ENCODE assay signal across 14 cellular contexts in the genomic region with DNA sequence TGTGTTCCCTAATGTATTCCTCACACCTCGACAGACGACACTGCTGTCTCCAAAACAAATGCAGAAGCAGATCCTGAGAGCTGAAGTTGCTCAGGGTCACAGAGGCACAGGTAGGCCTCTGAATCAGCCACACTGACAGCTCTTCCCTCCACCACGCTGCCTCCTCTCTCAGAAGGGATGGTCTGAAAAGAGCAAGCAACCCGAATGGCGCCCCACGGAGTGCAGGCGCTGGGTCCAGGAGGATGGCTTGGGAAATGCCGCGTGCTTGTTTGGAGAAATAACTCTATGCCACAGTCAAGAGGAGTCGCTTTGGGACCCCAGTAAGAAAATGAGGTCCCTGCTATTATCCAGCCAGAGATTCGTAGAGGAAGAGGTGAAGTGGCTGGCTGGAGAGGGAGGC. TPM values are rescaled to one million over a fixed set of nuclear protein-coding genes. Genes with fewer than 3 reads are reported as not detected.
DNase-seq lines count a peak whose midpoint lies in the region; ATAC-seq and TF ChIP-seq lines count a peak whose summit lies in the region.
"Had no signal": no experiment of that assay in that cellular context is flagged by ENCODE, and none has a peak within 500 bp of the region (broad histone marks: within the 10 kb centered on the region; RNA-seq: fewer than 3 reads in every experiment).

No MANE protein-coding gene starts in this region.

- H3K4me1 ChIP-seq in BE2C (peaks cover 48% of the 10 kb centered on the region), Karpas-422 (ENCODE audit: low read length) (peaks cover 11% of the 10 kb centered on the region), body of pancreas (peaks cover 39% of the 10 kb centered on the region)

- no peak overlapping the region for H3K4me3 Mint-ChIP-seq in T-helper 17 cell
- H3K4me3 Mint-ChIP-seq: CD4-positive, alpha-beta T cell; H9 had no signal

- no peaks in the 10 kb centered on the region for H3K27me3 Mint-ChIP-seq in T-helper 17 cell
- H3K27me3 Mint-ChIP-seq: CD4-positive, alpha-beta T cell had no signal

- intact Hi-C loops in body of pancreas (cut with DNase I), result loop anchor here (5.0 kb wide), 1 partner anchor 177 kb away; no protein-coding TSS in a partner anchor

- no peak overlapping the region for H3K4me2 ChIP-seq in Karpas-422 (ENCODE audit: low read depth, low read length, poor library complexity, severe bottlenecking)

- no peaks in the 10 kb centered on the region for H3K79me2 ChIP-seq in Karpas-422 (ENCODE audit: low read length)

- 79 to 85% methylated on average over 11 of the region's 11 CpGs for WGBS in body of pancreas, 2 donors

- H3K27ac Mint-ChIP-seq in T-helper 17 cell, result peak overlapping the region; percentile 56
- H3K27ac Mint-ChIP-seq: CD4-positive, alpha-beta T cell had no signal

- H3K9me3 ChIP-seq in BE2C, result no peaks in the 10 kb centered on the region
- no peaks in the 10 kb centered on the region for H3K9me3 ChIP-seq in T-helper 17 cell (ENCODE audit: control insufficient read depth, low read length, poor library complexity, severe bottlenecking)
- H3K9me3 ChIP-seq in Karpas-422 (ENCODE audit: low read length), result no peaks in the 10 kb centered on the region
- H3K9me3 ChIP-seq in body of pancreas, result no peaks in the 10 kb centered on the region

- no peak overlapping the region for H3K9ac ChIP-seq in Karpas-422 (ENCODE audit: low read length)

- peaks cover 3% of the 10 kb centered on the region for H3K36me3 Mint-ChIP-seq in T-helper 17 cell (ENCODE audit: low read depth)

- H3K4me1 Mint-ChIP-seq in T-helper 17 cell, result peaks cover 43% of the 10 kb centered on the region

- no peaks in the 10 kb centered on the region for H4K20me1 ChIP-seq in Karpas-422 (ENCODE audit: insufficient read depth, low read depth, low read length)

- H3K27ac ChIP-seq in C4-2B, result peak overlapping the region; percentile 54
- no peak overlapping the region for H3K27ac ChIP-seq in Karpas-422 (ENCODE audit: low read length)
- no peak overlapping the region for H3K27ac ChIP-seq in body of pancreas

- H3K9me2 ChIP-seq in Karpas-422 (replicated peaks; ENCODE audit: insufficient read depth, low read length), result no peaks in the 10 kb centered on the region

- no peak overlapping the region for H2AFZ ChIP-seq in Karpas-422 (ENCODE audit: low read length)

- DNase-seq in BE2C (no peak), T-helper 17 cell (no peak), mesenteric fat pad (ENCODE audit: low spot score) (peak; percentile 85), NCI-H2107 (lab: John Stamatoyannopoulos, UW) (no peak), Karpas-422 (no peak), body of pancreas (no peak)
- DNase-seq: CD4-positive, alpha-beta T cell; DMS79; H9; Kasumi-1; NCI-H187; NCI-H446 treated with DMSO at 0.1 percent for 48 hours; NCI-H748 treated with DMSO at 0.1 percent for 48 hours had no signal

- no peak for TF ChIP-seq CTCF in BE2C (IDR thresholded peaks at IDR 0.05; ENCODE audit: low read depth, low read length)
- TF ChIP-seq CTCF in C4-2B (conservative IDR thresholded peaks at IDR 0.05), result no peak
- no peak for TF ChIP-seq CTCF in body of pancreas (IDR thresholded peaks at IDR 0.05)

- peaks cover 57% of the 10 kb centered on the region for H3K36me3 ChIP-seq in BE2C
- no peaks in the 10 kb centered on the region for H3K36me3 ChIP-seq in Karpas-422 (ENCODE audit: insufficient read depth, low read length)
- no peaks in the 10 kb centered on the region for H3K36me3 ChIP-seq in body of pancreas (replicated peaks in 1 of 2; ENCODE audit: insufficient read depth in 1 of 2, low read depth in 2 of 2)

- H3K4me3 ChIP-seq in BE2C (ENCODE audit: low read depth, low read length) (0 out of 2 replicates have a peak overlapping the region, but pooled peaks have one; percentile 7), Karpas-422 (ENCODE audit: low read length) (no peak overlapping the region), body of pancreas (no peak overlapping the region)

- no peak for TF ChIP-seq POLR2A in body of pancreas (IDR thresholded peaks at IDR 0.05)

- ATAC-seq in T-helper 17 cell, result no peak
- ATAC-seq in body of pancreas, result no peak

- no peaks in the 10 kb centered on the region for H3K27me3 ChIP-seq in BE2C
- no peaks in the 10 kb centered on the region for H3K27me3 ChIP-seq in Karpas-422 (ENCODE audit: low read length)
- H3K27me3 ChIP-seq in body of pancreas, result no peaks in the 10 kb centered on the region

RNA-seq across cellular contexts. Expression of a gene that starts 15.9 kb away (rescaled TPM):
- 212 TPM for polyA plus RNA-seq in BE2C (2012; ENCODE audit: insufficient read depth, insufficient read length, low read depth)
- total RNA-seq in T-helper 17 cell (10 to 100 TPM; 50.8 to 69.9 TPM), mesenteric fat pad (26.7 TPM), body of pancreas (100 to 1,000 TPM in 1 of 2 donors, 10 to 100 TPM in 1; 61.5 to 137 TPM)
- 2.4 and 4.0 TPM in 2 replicates for total RNA-seq in Karpas-422 (2014; rRNA removed; shearing (Covaris generic); ENCODE audit: low replicate concordance)

RNA-seq across cellular contexts. Expression of a gene that starts 46.6 kb away (rescaled TPM):
- polyA plus RNA-seq in BE2C (2012; ENCODE audit: insufficient read depth, insufficient read length, low read depth), result 138 TPM
- 10 to 100 TPM; 11.6 to 21.5 TPM for total RNA-seq in T-helper 17 cell
- total RNA-seq in mesenteric fat pad, result 14.1 TPM
- total RNA-seq in Karpas-422 (2014; rRNA removed; shearing (Covaris generic); ENCODE audit: low replicate concordance), result 6.7 and 13.9 TPM in 2 replicates
- 1 to 10 TPM; 5.3 to 6.2 TPM for total RNA-seq in body of pancreas
